17 cellular contexts compared by ENCODE assay signal in the genomic region with DNA sequence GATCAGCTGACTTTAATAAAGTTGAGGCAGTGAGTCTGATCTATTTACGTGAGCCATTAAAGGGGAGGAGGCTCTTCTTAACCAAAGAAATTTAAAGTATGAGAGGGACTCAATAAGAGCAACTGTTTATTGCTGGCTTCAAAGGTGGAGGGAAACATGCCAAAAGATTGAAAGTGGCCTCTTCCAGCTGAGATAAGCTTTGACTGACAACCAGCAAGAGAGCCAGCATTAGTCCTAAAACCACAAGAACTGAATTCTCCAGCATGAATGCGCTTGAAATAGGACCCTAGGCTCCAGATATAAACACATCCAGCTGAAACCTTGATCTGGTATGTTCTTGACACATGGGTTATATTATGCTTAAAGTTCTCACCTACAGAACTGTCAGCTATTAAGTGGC.
A peak's percentile ranks its signal among the peaks of the same experiment; 100 is the strongest.
DNase-seq lines count a peak whose midpoint lies in the region; ATAC-seq and TF ChIP-seq lines count a peak whose summit lies in the region.
"Had no signal": no experiment of that assay in that cellular context is flagged by ENCODE, and none has a peak within 500 bp of the region (broad histone marks: within the 10 kb centered on the region; RNA-seq: fewer than 3 reads in every experiment).

No MANE protein-coding gene starts in this region.

- H3K4me1 ChIP-seq in SJSA1 (replicated peaks) (peaks cover 61% of the 10 kb centered on the region), osteoblast (ENCODE audit: insufficient read depth, low read length) (peaks cover 50% of the 10 kb centered on the region)
- H3K4me1 ChIP-seq: BLaER1 treated with 17β-estradiol and CSF1 and Interleukin-3, amounts not matched to agents 10 nM and 100 nM; gastroesophageal sphincter; pancreas had no signal

- H3K36me3 ChIP-seq in SJSA1 (no peaks in the 10 kb centered on the region), osteoblast (ENCODE audit: insufficient read depth, low read length) (no peaks in the 10 kb centered on the region)
- H3K36me3 ChIP-seq: BLaER1 treated with 17β-estradiol and CSF1 and Interleukin-3, amounts not matched to agents 10 nM and 100 nM; gastroesophageal sphincter; pancreas had no signal

- H3K9me3 ChIP-seq in SJSA1 (replicated peaks) (no peaks in the 10 kb centered on the region), osteoblast (ENCODE audit: low read depth, low read length) (no peaks in the 10 kb centered on the region)
- H3K9me3 ChIP-seq: BLaER1 treated with 17β-estradiol and CSF1 and Interleukin-3, amounts not matched to agents 10 nM and 100 nM; pancreas had no signal

- H3K27me3 ChIP-seq in SJSA1 (replicated peaks): no peaks in the 10 kb centered on the region
- no peaks in the 10 kb centered on the region for H3K27me3 ChIP-seq in osteoblast (ENCODE audit: insufficient read depth, low read length)
- H3K27me3 ChIP-seq: BLaER1 treated with 17β-estradiol and CSF1 and Interleukin-3, amounts not matched to agents 10 nM and 100 nM; gastroesophageal sphincter; pancreas had no signal

- no peaks in the 10 kb centered on the region for H4K20me1 ChIP-seq in osteoblast (ENCODE audit: insufficient read depth, low read length)
- H4K20me1 ChIP-seq: BLaER1 treated with 17β-estradiol and CSF1 and Interleukin-3, amounts not matched to agents 10 nM and 100 nM had no signal

- peak overlapping the region; percentile 5 for H3K4me2 ChIP-seq in osteoblast (ENCODE audit: insufficient read depth, low read length)
- H3K4me2 ChIP-seq: BLaER1 treated with 17β-estradiol and CSF1 and Interleukin-3, amounts not matched to agents 10 nM and 100 nM had no signal

- ATAC-seq in GM18519 (IDR thresholded peaks at IDR 0.05; ENCODE audit: low FRiP score, unreplicated experiment): no peak
- ATAC-seq: gastroesophageal sphincter, pancreas had no signal

- peak; percentile 69 for DNase-seq in EL
- peak in 1 of 2 experiments; percentile 48 for DNase-seq in SJSA1 (ENCODE audit: low read depth in 1 of 2, low spot score in 2 of 2)
- peak; percentile 64 for DNase-seq in fibroblast of peridontal ligament (ENCODE audit: extremely low read depth)
- DNase-seq in osteoblast (ENCODE audit: insufficient read length, low spot score, missing footprints): no peak
- DNase-seq in GM10266 (ENCODE audit: extremely low spot score): no peak
- DNase-seq in activated CD4-positive, alpha-beta T cell treated with anti-CD3 and anti-CD28 coated beads, Interleukin-2, amount 50 U/mL, for 1 hour: no peak
- no peak for DNase-seq in activated CD4-positive, alpha-beta T cell treated with anti-CD3 and anti-CD28 coated beads, Interleukin-2, amount 50 U/mL, for 4 hours
- DNase-seq: activated effector memory CD4-positive, alpha-beta T cell treated with anti-CD3 and anti-CD28 coated beads, Interleukin-2, amount 50 U/mL, for 16 hours; DMS79; effector memory CD4-positive, alpha-beta T cell; Karpas-422; NCI-H146; NCI-H446; pancreas had no signal

- H3K27ac ChIP-seq in SJSA1: peak overlapping the region; percentile 98
- H3K27ac ChIP-seq in osteoblast (ENCODE audit: low read depth, low read length): peak overlapping the region; percentile 40
- H3K27ac ChIP-seq: BLaER1 treated with 17β-estradiol and CSF1 and Interleukin-3, amounts not matched to agents 10 nM and 100 nM; gastroesophageal sphincter; pancreas had no signal

- H3K4me3 ChIP-seq in SJSA1: no peak overlapping the region
- no peak overlapping the region for H3K4me3 ChIP-seq in osteoblast (ENCODE audit: insufficient read depth, low read length)
- H3K4me3 ChIP-seq: BLaER1 treated with 17β-estradiol and CSF1 and Interleukin-3, amounts not matched to agents 10 nM and 100 nM; gastroesophageal sphincter; pancreas had no signal

- peak overlapping the region; percentile 13 for H2AFZ ChIP-seq in osteoblast (ENCODE audit: low read length)

- H3K79me2 ChIP-seq in osteoblast (ENCODE audit: insufficient read depth, low read length): no peaks in the 10 kb centered on the region

- TF ChIP-seq CTCF in osteoblast (IDR thresholded peaks at IDR 0.05; ENCODE audit: extremely low read depth, low read depth, low read length) (no peak), GM10266 (IDR thresholded peaks at IDR 0.05; ENCODE audit: control insufficient read depth, insufficient read depth, low read depth, missing control alignments) (no peak)

Comparison
In these comparisons a context has a peak if more than half of its experiments do, and no peak if none do; other contexts are left out.
1. DNase-seq: peak in EL (single experiment) and fibroblast of peridontal ligament (single experiment); none in osteoblast (single experiment), GM10266 (single experiment), activated CD4-positive, alpha-beta T cell treated with anti-CD3 and anti-CD28 coated beads, Interleukin-2, amount 50 U/mL, for 1 hour (single experiment) and activated CD4-positive, alpha-beta T cell treated with anti-CD3 and anti-CD28 coated beads, Interleukin-2, amount 50 U/mL, for 4 hours (0 of 2).